Comparison of ENCODE assay signal across 7 cellular contexts in the genomic region with DNA sequence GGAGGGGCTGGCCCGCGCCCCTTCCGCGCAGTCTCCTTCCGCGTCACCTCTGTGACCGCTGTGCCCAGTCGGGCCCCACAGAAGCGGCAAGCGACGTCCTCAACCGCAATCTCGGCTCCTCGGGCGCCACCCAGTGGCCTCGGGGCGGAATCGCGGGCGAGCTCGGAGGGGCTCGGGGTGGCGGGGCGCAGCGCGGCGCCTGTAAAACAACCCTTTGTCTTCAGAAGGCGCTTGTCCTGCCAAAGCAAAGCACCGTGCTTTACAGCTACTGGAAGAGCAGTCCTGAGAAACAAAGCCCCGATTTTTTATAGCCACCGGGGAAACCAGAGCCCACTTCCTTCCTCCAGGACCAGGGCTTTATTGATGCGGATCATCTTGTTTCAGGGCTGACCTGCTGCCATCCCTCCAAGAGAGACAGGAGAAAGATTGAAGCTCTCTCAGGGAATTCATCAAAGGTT. TPM values are rescaled to one million over a fixed set of nuclear protein-coding genes. Genes with fewer than 3 reads are reported as not detected.
DNase-seq lines count a peak whose midpoint lies in the region; ATAC-seq and TF ChIP-seq lines count a peak whose summit lies in the region.

No MANE protein-coding gene starts in this region.

- TF ChIP-seq CTCF in astrocyte of the spinal cord (IDR thresholded peaks at IDR 0.05; ENCODE audit: low read depth, low read length) (peak; percentile 84), gastrocnemius medialis (IDR thresholded peaks at IDR 0.05 in 4 of 5, conservative IDR thresholded peaks at IDR 0.05 in 1 of 5) (peak; percentile 65 to 95 (median 85))

- H3K27me3 ChIP-seq in gastrocnemius medialis, result no peaks in the 10 kb centered on the region

- no peaks in the 10 kb centered on the region for H3K9me3 ChIP-seq in gastrocnemius medialis

- peak overlapping the region; percentile 42 for H3K4me3 ChIP-seq in astrocyte of the spinal cord (ENCODE audit: low read depth, low read length)
- peak overlapping the region; percentile 49 to 56 (median 52) for H3K4me3 ChIP-seq in gastrocnemius medialis

- DNase-seq in NCI-H2029 (lab: John Stamatoyannopoulos, UW) (peak; percentile 68), T1000 (lab: John Stamatoyannopoulos, UW) (peak; percentile 21), astrocyte of the spinal cord (ENCODE audit: low read depth, low spot score) (peak; percentile 82), iPS DF 4.7 (ENCODE audit: extremely low read depth, low spot score) (peak; percentile 41), gastrocnemius medialis (peak; percentile 42 to 56)

- no peak for TF ChIP-seq POLR2A in GM18505 (IDR thresholded peaks at IDR 0.05; ENCODE audit: borderline replicate concordance, extremely low read depth, insufficient read depth, insufficient read length)
- TF ChIP-seq POLR2A in gastrocnemius medialis (IDR thresholded peaks at IDR 0.05), result no peak

- H3K27ac ChIP-seq in gastrocnemius medialis, result peak overlapping the region in 1 of 4 donors; percentile 15

- in situ Hi-C loops in astrocyte of the spinal cord (cut with HindIII; ENCODE audit: low sequenced_read_pairs) (no loop called here), gastrocnemius medialis (cut with MboI; ENCODE audit: low sequenced_read_pairs in 4 of 4) (loop anchor here in 1 of 4 donors (25.0 kb wide), 3 partner anchors 95 to 470 kb away; partner anchors contain the start of genes CLDN22 and CLDN24)

- ATAC-seq in GM18505 (IDR thresholded peaks at IDR 0.05; ENCODE audit: unreplicated experiment) (peak; percentile 95), HG02938 (IDR thresholded peaks at IDR 0.05; ENCODE audit: unreplicated experiment) (peak; percentile 85), gastrocnemius medialis (peak; percentile 93 to 96)

- intact Hi-C loops in gastrocnemius medialis (cut with DNase I; ENCODE audit: low total_unique reads), result no loop called here

- H3K4me1 ChIP-seq in gastrocnemius medialis, result no peaks in the 10 kb centered on the region

- no peaks in the 10 kb centered on the region for H3K36me3 ChIP-seq in gastrocnemius medialis

RNA-seq across cellular contexts. Expression of gene CDKN2AIP, which starts 37.3 kb away (rescaled TPM):
- total RNA-seq in gastrocnemius medialis, result 10 to 100 TPM in 3 of 4 donors, 1 to 10 TPM in 1; 9.2 to 17.3 (median 12.2) TPM

Comparison
In these comparisons a context has a peak if more than half of its experiments do, and no peak if none do; other contexts are left out.
1. DNase-seq: peak in every context shown above with its lines; median percentile 82 in astrocyte of the spinal cord; 68 in NCI-H2029; 49 in gastrocnemius medialis; 41 in iPS DF 4.7; 21 in T1000.